Comparison of ENCODE assay signal across 8 cellular contexts in the genomic region with DNA sequence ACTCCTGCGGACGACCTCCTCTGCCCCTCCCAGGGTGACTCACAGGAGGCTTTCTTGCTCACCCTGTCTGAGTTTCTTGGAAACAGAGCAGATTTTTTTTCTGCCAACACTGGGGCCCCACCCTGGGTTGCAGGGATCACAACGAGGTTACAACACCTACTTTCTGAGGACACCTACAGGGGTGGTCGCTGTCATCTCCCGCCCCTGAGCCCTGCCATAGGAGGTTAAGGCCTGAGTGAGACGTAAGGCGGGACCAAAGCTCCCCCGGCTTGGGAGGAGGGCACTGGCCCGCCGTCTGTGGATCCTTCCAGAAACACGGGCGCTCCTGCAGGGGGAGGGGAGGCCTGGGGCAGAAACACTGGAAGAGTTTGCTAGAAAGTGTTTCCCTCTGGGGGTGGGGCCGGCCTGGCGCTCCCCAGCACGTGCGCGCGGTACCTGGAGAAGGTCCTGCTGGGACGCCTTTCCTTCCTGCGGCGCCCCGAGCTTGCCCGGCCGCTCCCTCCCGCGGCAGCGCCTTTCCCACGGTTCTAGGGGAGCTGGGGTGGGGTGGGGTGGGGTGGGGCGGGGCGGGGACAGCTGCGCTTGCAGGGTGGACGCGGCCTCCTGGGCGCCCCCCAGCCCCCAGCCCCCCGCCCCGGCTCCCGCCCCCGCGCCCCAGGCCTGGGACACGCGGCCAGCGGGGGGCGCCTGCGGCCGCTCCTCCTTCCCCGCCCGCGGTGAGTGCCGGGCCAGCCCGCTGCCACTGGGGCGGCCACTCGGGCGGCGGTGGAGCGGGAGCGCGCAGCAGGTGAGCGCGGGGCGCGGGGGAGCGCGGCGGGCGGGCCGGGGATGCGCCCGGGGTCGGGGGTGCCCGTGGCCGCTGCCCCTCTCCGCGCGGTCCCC. TPM values are rescaled to one million over a fixed set of nuclear protein-coding genes. Genes with fewer than 3 reads are reported as not detected.
DNase-seq lines count a peak whose midpoint lies in the region; ATAC-seq and TF ChIP-seq lines count a peak whose summit lies in the region.

No MANE protein-coding gene starts in this region.

- H3K4me3 ChIP-seq in CD4-positive, CD25-positive, alpha-beta regulatory T cell (ENCODE audit: low read depth, low read length) = peak overlapping the region; percentile 2
- H3K4me3 ChIP-seq in body of pancreas = peak overlapping the region in 1 of 2 donors; percentile 25

- WGBS in body of pancreas, 2 donors = 2% methylated on average over 11 to 28 of the region's 74 CpGs

- no peaks in the 10 kb centered on the region for H3K9me3 Mint-ChIP-seq in CD4-positive, CD25-positive, alpha-beta regulatory T cell

- no peaks in the 10 kb centered on the region for H3K9me3 ChIP-seq in CD4-positive, CD25-positive, alpha-beta regulatory T cell (ENCODE audit: control insufficient read depth in 2 of 2, low read length in 2 of 2)
- H3K9me3 ChIP-seq in body of pancreas = no peaks in the 10 kb centered on the region

- peak; percentile 89 to 90 for ATAC-seq in CD4-positive, CD25-positive, alpha-beta regulatory T cell (ENCODE audit: low read depth in 2 of 2)
- peak; percentile 84 for ATAC-seq in GM19372 (IDR thresholded peaks at IDR 0.05; ENCODE audit: low read depth, unreplicated experiment)
- peak; percentile 68 for ATAC-seq in HG03521 (IDR thresholded peaks at IDR 0.05; ENCODE audit: unreplicated experiment)
- peak; percentile 72 for ATAC-seq in body of pancreas

- peak; percentile 27 to 94 (median 32) for DNase-seq in CD4-positive, CD25-positive, alpha-beta regulatory T cell
- DNase-seq in T-helper 2 cell (peak in 4 of 5 experiments; percentile 19 to 55 (median 34)), body of pancreas (peak; percentile 43 to 66 (median 50)), islet precursor cell (peak; percentile 71), GDM1 (lab: John Stamatoyannopoulos, UW) (no peak)
- DNase-seq in stimulated activated CD4-positive, alpha-beta T cell treated with anti-CD3 and anti-CD28 coated beads, Interleukin-1b, Interleukin-23, amount 100 ng/mL, for 4 hours (ENCODE audit: low read depth in 2 of 2) = peak; percentile 49 to 52

- peaks cover 15% of the 10 kb centered on the region for H3K27me3 Mint-ChIP-seq in CD4-positive, CD25-positive, alpha-beta regulatory T cell

- peaks cover 14% of the 10 kb centered on the region for H3K4me1 ChIP-seq in CD4-positive, CD25-positive, alpha-beta regulatory T cell (ENCODE audit: control insufficient read depth, insufficient read depth, low read length, poor library complexity, severe bottlenecking)
- peaks cover 16% of the 10 kb centered on the region for H3K4me1 ChIP-seq in body of pancreas

- H3K4me1 Mint-ChIP-seq in CD4-positive, CD25-positive, alpha-beta regulatory T cell = peaks cover 0 to 8% (median 5%) of the 10 kb centered on the region in 4 donors

- no peak for TF ChIP-seq POLR2A in body of pancreas (IDR thresholded peaks at IDR 0.05)

- H3K27ac Mint-ChIP-seq in CD4-positive, CD25-positive, alpha-beta regulatory T cell = peak overlapping the region in 2 of 3 donors; percentile 51 to 73

- H3K36me3 Mint-ChIP-seq in CD4-positive, CD25-positive, alpha-beta regulatory T cell = no peaks in the 10 kb centered on the region

- TF ChIP-seq CTCF in body of pancreas (IDR thresholded peaks at IDR 0.05) = peak in 3 of 7 experiments; percentile 30 to 44 (median 32)

- intact Hi-C loops in body of pancreas (cut with DNase I) = loop anchor here (10.0 kb wide), 2 partner anchors 109 to 419 kb away; no protein-coding TSS in a partner anchor

- H3K27ac ChIP-seq in CD4-positive, CD25-positive, alpha-beta regulatory T cell (ENCODE audit: insufficient read depth, low read length, poor library complexity, severe bottlenecking) = no peak overlapping the region
- no peak overlapping the region for H3K27ac ChIP-seq in body of pancreas

- no peaks in the 10 kb centered on the region for H3K36me3 ChIP-seq in CD4-positive, CD25-positive, alpha-beta regulatory T cell (ENCODE audit: control insufficient read depth, insufficient read depth, low read length)
- no peaks in the 10 kb centered on the region for H3K36me3 ChIP-seq in body of pancreas (replicated peaks in 1 of 2; ENCODE audit: insufficient read depth in 1 of 2, low read depth in 2 of 2)

- H3K4me3 Mint-ChIP-seq in CD4-positive, CD25-positive, alpha-beta regulatory T cell = peak overlapping the region; percentile 71 to 84 (median 77)

- H3K27me3 ChIP-seq in CD4-positive, CD25-positive, alpha-beta regulatory T cell (ENCODE audit: control insufficient read depth, insufficient read depth, low read length) = no peaks in the 10 kb centered on the region
- H3K27me3 ChIP-seq in body of pancreas = no peaks in the 10 kb centered on the region

RNA-seq across cellular contexts. Expression of gene ADCY7, which starts 20.7 kb away (rescaled TPM):
- total RNA-seq in CD4-positive, CD25-positive, alpha-beta regulatory T cell = 233 TPM
- polyA plus RNA-seq in CD4-positive, CD25-positive, alpha-beta regulatory T cell = 10 to 100 TPM; 33.1 to 52.3 (median 46.6) TPM
- 1 to 10 TPM; 4.9 to 8.6 TPM for total RNA-seq in body of pancreas

Comparison
In these comparisons a context has a peak if more than half of its experiments do, and no peak if none do; other contexts are left out.
1. RNA of gene ADCY7, which starts 20.7 kb away (total RNA-seq): 233 TPM in CD4-positive, CD25-positive, alpha-beta regulatory T cell (single experiment); 4.9 to 8.6 TPM in body of pancreas; every median in the first group is over 10 times any median in the second.
2. Peak in every context shown above with its lines, with median percentiles within 50 percentile points of each other: ATAC-seq.